Comparison of ENCODE assay signal across 11 cellular contexts in genomic region chr2:12619975-12620374, GRCh38.
DNase-seq lines count a peak whose midpoint lies in the region; ATAC-seq, FAIRE-seq and TF ChIP-seq lines count a peak whose summit lies in the region.
"Had no signal": no experiment of that assay in that cellular context is flagged by ENCODE, and none has a peak within 500 bp of the region (broad histone marks: within the 10 kb centered on the region; RNA-seq: fewer than 3 reads in every experiment).

No MANE protein-coding gene starts in this region.

- POLR2A ChIA-PET in GM12878 (lab: Charles Lee): no interaction called here

- peaks cover 4% of the 10 kb centered on the region; the same call in 1 of the 2 replicates for H3K4me1 ChIP-seq in BE2C
- no peaks in the 10 kb centered on the region for H3K4me1 ChIP-seq in GM12878 (ENCODE audit: control insufficient read depth, insufficient read depth, low read length)
- H3K4me1 ChIP-seq in mucosa of descending colon (ENCODE audit: low read depth): no peaks in the 10 kb centered on the region

- TF ChIP-seq POLR2A in GM12878 (IDR thresholded peaks at IDR 0.05; ENCODE audit: low read depth, low read length) (no peak), GM12891 (IDR thresholded peaks at IDR 0.05; ENCODE audit: low read depth, low read length) (no peak)

- CTCF ChIA-PET in GM12878 (lab: Yijun Ruan, JAX): no interaction called here

- H3K27ac ChIP-seq in GM12878 (ENCODE audit: control insufficient read depth, insufficient read depth): no peak overlapping the region

- H3K27me3 ChIP-seq in BE2C: no peaks in the 10 kb centered on the region
- 0 out of 4 replicates have a peak, but pooled peaks cover 0 to 2% of the 10 kb centered on the region in 2 experiments for H3K27me3 ChIP-seq in GM12878 (replicated peaks in 1 of 2; ENCODE audit: control insufficient read depth in 2 of 2, insufficient read depth in 2 of 2, low read length in 1 of 2)

- SMC1A ChIA-PET in GM12878 (lab: Charles Lee; ENCODE audit: uncharacterized antibody, unreplicated experiment): interaction anchor here (0.6 kb wide), 1 partner anchor 1827 kb away, joined by 3 read pairs; no protein-coding TSS in a partner anchor

- H3K9ac ChIP-seq in GM12878 (ENCODE audit: control insufficient read depth, insufficient read depth, low read length): no peak overlapping the region

- no peak for TF ChIP-seq RAD21 in GM12878 (IDR thresholded peaks at IDR 0.05; ENCODE audit: insufficient read depth, low read depth, low read length)

- H3K36me3 ChIP-seq in BE2C: no peaks in the 10 kb centered on the region
- no peaks in the 10 kb centered on the region for H3K36me3 ChIP-seq in GM12878 (ENCODE audit: control insufficient read depth in 2 of 2, insufficient read depth in 2 of 2, low read length in 1 of 2)
- no peaks in the 10 kb centered on the region for H3K36me3 ChIP-seq in mucosa of descending colon (ENCODE audit: low read depth)

- BruUV-seq in GM12878 (replicated peaks; lab: Mats Ljungman, UMichigan): no TSS peak

- H3K4me3 ChIP-seq in BE2C (ENCODE audit: low read depth, low read length) (no peak overlapping the region), GM12878 (no peak overlapping the region), mucosa of descending colon (no peak overlapping the region)

- ATAC-seq in HG02610 (IDR thresholded peaks at IDR 0.05; ENCODE audit: unreplicated experiment) (peak; percentile 45), GM12878 (peak; percentile 41; the same call in 2 of the 3 replicates), mucosa of descending colon (peak; percentile 21), GM18873 (IDR thresholded peaks at IDR 0.05; ENCODE audit: low FRiP score, unreplicated experiment) (no peak)

- no peaks in the 10 kb centered on the region for H3K9me3 ChIP-seq in BE2C
- H3K9me3 ChIP-seq in GM12878 (replicated peaks; ENCODE audit: control insufficient read depth, insufficient read depth, low read length): no peaks in the 10 kb centered on the region
- no peaks in the 10 kb centered on the region for H3K9me3 ChIP-seq in mucosa of descending colon

- DNase-seq in BE2C: peak; percentile 30
- no peak for DNase-seq in GM12878 (ENCODE audit: low read depth, low spot score)
- DNase-seq in mucosa of descending colon: peak in 1 of 3 donors; percentile 48
- DNase-seq in KBM-7: no peak
- no peak for DNase-seq in GM12891 (ENCODE audit: insufficient read length, low spot score)
- no peak for DNase-seq in NCI-H446 treated with DMSO at 0.1 percent for 48 hours (lab: John Stamatoyannopoulos, UW)
- DNase-seq: mesendoderm, NCI-H1436 treated with DMSO at 0.1 percent for 48 hours, trophoblast cell had no signal

- no peak overlapping the region for H2AFZ ChIP-seq in GM12878 (ENCODE audit: control insufficient read depth, low read depth, low read length)

- TF ChIP-seq CTCF in BE2C (IDR thresholded peaks at IDR 0.05; ENCODE audit: low read depth, low read length): no peak
- TF ChIP-seq CTCF in GM12878 (IDR thresholded peaks at IDR 0.05 in 2 of 3, conservative IDR thresholded peaks at IDR 0.05 in 1 of 3; ENCODE audit: control insufficient read depth in 2 of 3, extremely low read depth in 1 of 3, insufficient read depth in 1 of 3, low read depth in 3 of 3, low read length in 3 of 3): no peak
- TF ChIP-seq CTCF in mucosa of descending colon (IDR thresholded peaks at IDR 0.05): no peak

- in situ Hi-C loops in GM12878 (cut with MboI): no loop called here
- in situ Hi-C loops in KBM-7 (cut with MboI; ENCODE audit: low pct_unique_long_range_greater_than_20kb, low sequenced_read_pairs): no loop called here

- no peak overlapping the region for H3K4me2 ChIP-seq in GM12878 (ENCODE audit: control insufficient read depth, insufficient read depth)

- no peaks in the 10 kb centered on the region for H3K79me2 ChIP-seq in GM12878 (ENCODE audit: control insufficient read depth, insufficient read depth, low read length)

- no peaks in the 10 kb centered on the region for H4K20me1 ChIP-seq in GM12878 (ENCODE audit: control insufficient read depth, insufficient read depth)

- RAD21 ChIA-PET in GM12878 (lab: Charles Lee; ENCODE audit: unreplicated experiment): no interaction called here

- FAIRE-seq in GM12878 (lab: Jason Lieb, UNC): no peak
- no peak for FAIRE-seq in GM12891 (lab: Jason Lieb, UNC)

- WGBS in GM12878 (ENCODE audit: insufficient coverage, insufficient replicate concordance, low lambda C conversion rate, missing lambda C conversion rate): 13% methylated on average over 3 of the region's 3 CpGs

- intact Hi-C loops in GM12878 (cut with micrococcal nuclease; ENCODE audit: unreplicated experiment): no loop called here
- intact Hi-C loops in mucosa of descending colon (cut with DNase I, micrococcal nuclease): no loop called here

- no peak for TF ChIP-seq EP300 in GM12878 (IDR thresholded peaks at IDR 0.05; ENCODE audit: borderline replicate concordance in 1 of 2, control insufficient read depth in 1 of 2, low read depth in 2 of 2, low read length in 2 of 2)

TF ChIP-seq in GM12878, 131 proteins besides CTCF, POLR2A, EP300 and RAD21 (continues in another document):
- no peak for TF ChIP-seq NKRF (conservative IDR thresholded peaks at IDR 0.05)
- no peak for TF ChIP-seq BCLAF1 (IDR thresholded peaks at IDR 0.05)

TF ChIP-seq in GM12891, 5 proteins besides CTCF, POLR2A, EP300 and RAD21:
- TF ChIP-seq PAX5 (IDR thresholded peaks at IDR 0.05; ENCODE audit: insufficient read depth, low read length, severe bottlenecking) (no peak), TAF1 (IDR thresholded peaks at IDR 0.05; ENCODE audit: low read depth, low read length) (no peak), POU2F2 (IDR thresholded peaks at IDR 0.05; ENCODE audit: low read depth, low read length) (no peak), POLR2AphosphoS5 (IDR thresholded peaks at IDR 0.05; ENCODE audit: low read depth, low read length) (no peak), SPI1 (IDR thresholded peaks at IDR 0.05; ENCODE audit: low read depth, low read length) (no peak)
